In the genomic region with DNA sequence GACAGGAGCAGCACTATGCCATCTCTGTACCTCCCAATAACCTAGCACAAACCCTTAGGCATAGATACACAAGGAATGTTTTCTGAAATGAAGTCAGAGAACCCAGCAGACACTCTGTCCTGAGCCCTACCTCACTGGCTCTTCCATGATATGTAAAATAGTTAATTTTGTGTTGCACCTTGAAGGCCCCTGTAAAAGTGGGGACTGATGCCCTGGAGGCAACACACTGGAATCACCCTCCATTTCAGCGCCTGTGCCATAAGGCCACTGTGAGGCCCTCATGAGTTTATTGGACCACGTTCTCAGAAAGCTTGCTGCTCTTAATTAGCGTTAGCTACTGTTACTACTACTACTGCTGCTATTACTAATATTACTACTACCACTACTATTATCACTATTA, we compare ENCODE assay signal across 28 cellular contexts.
"Had no signal": no experiment of that assay in that cellular context is flagged by ENCODE, and none has a peak within 500 bp of the region (broad histone marks: within the 10 kb centered on the region; RNA-seq: fewer than 3 reads in every experiment).

No MANE protein-coding gene starts in this region.

- H3K36me3 ChIP-seq: brain microvascular endothelial cell, gastrocnemius medialis, pancreas, right atrium auricular region, tibial nerve had no signal

- H3K36me3 Mint-ChIP-seq: activated naive CD4-positive, alpha-beta T cell treated with anti-CD3 and anti-CD28 coated beads, Interleukin-2, amount 10 ng/mL, durations not matched to agents 7 days and 5 days; activated naive CD8-positive, alpha-beta T cell treated with anti-CD3 and anti-CD28 coated beads, Interleukin-2, amount 10 ng/mL, durations not matched to agents 7 days and 5 days had no signal

- H3K27me3 Mint-ChIP-seq: activated CD4-positive, alpha-beta T cell treated with anti-CD3 and anti-CD28 coated beads for 36 hours; activated naive CD4-positive, alpha-beta T cell treated with anti-CD3 and anti-CD28 coated beads, Interleukin-2, amount 10 ng/mL, durations not matched to agents 7 days and 5 days; activated naive CD8-positive, alpha-beta T cell treated with anti-CD3 and anti-CD28 coated beads, Interleukin-2, amount 10 ng/mL, durations not matched to agents 7 days and 5 days; natural killer cell treated with Interleukin-12 subunit alpha and Interleukin-12 subunit beta and Interleukin-15 and Interleukin-18, amount 100 ng/mL, for 72 hours had no signal

- DNase-seq: activated CD4-positive, alpha-beta T cell treated with anti-CD3 and anti-CD28 coated beads for 36 hours; activated CD4-positive, CD25-positive, alpha-beta regulatory T cell; activated CD8-positive, alpha-beta memory T cell treated with anti-CD3 and anti-CD28 coated beads, Interleukin-2, amount 50 U/mL, for 4 hours; activated effector memory CD4-positive, alpha-beta T cell treated with anti-CD3 and anti-CD28 coated beads, Interleukin-2, amount 50 U/mL, for 16 hours; activated naive CD4-positive, alpha-beta T cell treated with anti-CD3 and anti-CD28 coated beads, Interleukin-2, amount 10 ng/mL, durations not matched to agents 7 days and 5 days; activated naive CD8-positive, alpha-beta T cell treated with anti-CD3 and anti-CD28 coated beads, Interleukin-2, amount 10 ng/mL, durations not matched to agents 7 days and 5 days; activated T-cell treated with anti-CD3 and anti-CD28 coated beads, Interleukin-2, amount 50 U/mL, for 1 hour; amniotic stem cell; brain microvascular endothelial cell; dorsolateral prefrontal cortex; effector memory CD4-positive, alpha-beta T cell; gastrocnemius medialis; islet precursor cell; left ventricle myocardium superior; mucosa of descending colon; pancreas; psoas muscle; stimulated activated CD4-positive, alpha-beta T cell treated with anti-CD3 and anti-CD28 coated beads, Interleukin-15, amount 100 ng/mL, for 24 hours; stimulated activated CD4-positive, alpha-beta T cell treated with anti-CD3 and anti-CD28 coated beads, Interleukin-2, amount 100 ng/mL, for 24 hours; stimulated activated naive CD4-positive, alpha-beta T cell; T-helper 1 cell had no signal

- H3K27ac Mint-ChIP-seq: activated CD4-positive, alpha-beta T cell treated with anti-CD3 and anti-CD28 coated beads for 36 hours; activated naive CD4-positive, alpha-beta T cell treated with anti-CD3 and anti-CD28 coated beads, Interleukin-2, amount 10 ng/mL, durations not matched to agents 7 days and 5 days; activated naive CD8-positive, alpha-beta T cell treated with anti-CD3 and anti-CD28 coated beads, Interleukin-2, amount 10 ng/mL, durations not matched to agents 7 days and 5 days; natural killer cell treated with Interleukin-12 subunit alpha and Interleukin-12 subunit beta and Interleukin-15 and Interleukin-18, amount 100 ng/mL, for 72 hours; T-helper 2 cell treated with Interferon-gamma antibody and Interleukin-4, amounts not matched to agents 5 μg/mL and 100 μg/mL, for 36 hours had no signal

- H3K27ac ChIP-seq: brain microvascular endothelial cell, coronary artery, dorsolateral prefrontal cortex, gastrocnemius medialis, hepatocyte, pancreas, psoas muscle, right atrium auricular region, tibial nerve had no signal

- H3K4me1 Mint-ChIP-seq: activated CD4-positive, alpha-beta T cell treated with anti-CD3 and anti-CD28 coated beads for 36 hours; activated naive CD4-positive, alpha-beta T cell treated with anti-CD3 and anti-CD28 coated beads, Interleukin-2, amount 10 ng/mL, durations not matched to agents 7 days and 5 days; activated naive CD8-positive, alpha-beta T cell treated with anti-CD3 and anti-CD28 coated beads, Interleukin-2, amount 10 ng/mL, durations not matched to agents 7 days and 5 days had no signal

- H3K4me1 ChIP-seq: gastrocnemius medialis, pancreas, psoas muscle, right atrium auricular region, tibial nerve had no signal

- H3K27me3 ChIP-seq: brain microvascular endothelial cell, gastrocnemius medialis, hepatocyte, pancreas, right atrium auricular region, tibial nerve had no signal

- H3K9me3 ChIP-seq: gastrocnemius medialis, pancreas, psoas muscle had no signal

- H3K4me3 Mint-ChIP-seq: activated CD4-positive, alpha-beta T cell treated with anti-CD3 and anti-CD28 coated beads for 36 hours; activated naive CD4-positive, alpha-beta T cell treated with anti-CD3 and anti-CD28 coated beads, Interleukin-2, amount 10 ng/mL, durations not matched to agents 7 days and 5 days; activated naive CD8-positive, alpha-beta T cell treated with anti-CD3 and anti-CD28 coated beads, Interleukin-2, amount 10 ng/mL, durations not matched to agents 7 days and 5 days; activated T-helper 1 cell treated with anti-CD3 and anti-CD28 coated beads, Interleukin-12 subunit alpha, Interleukin-12 subunit beta, Interleukin-2, Interleukin-4 antibody, amounts not matched to agents 30 ng/mL and 10 ng/mL and 1 ng/mL, durations not matched to agents 14 hours and 24 hours and 36 hours; natural killer cell treated with Interleukin-12 subunit alpha and Interleukin-12 subunit beta and Interleukin-15 and Interleukin-18, amount 100 ng/mL, for 72 hours; T-helper 2 cell treated with Interferon-gamma antibody and Interleukin-4, amounts not matched to agents 5 μg/mL and 100 μg/mL, for 36 hours had no signal

- H3K4me3 ChIP-seq: dorsolateral prefrontal cortex, gastrocnemius medialis, hepatocyte, mucosa of descending colon, pancreas, psoas muscle, right atrium auricular region, tibial nerve had no signal
